1 cellular context compared by ENCODE assay signal in the genomic region with DNA sequence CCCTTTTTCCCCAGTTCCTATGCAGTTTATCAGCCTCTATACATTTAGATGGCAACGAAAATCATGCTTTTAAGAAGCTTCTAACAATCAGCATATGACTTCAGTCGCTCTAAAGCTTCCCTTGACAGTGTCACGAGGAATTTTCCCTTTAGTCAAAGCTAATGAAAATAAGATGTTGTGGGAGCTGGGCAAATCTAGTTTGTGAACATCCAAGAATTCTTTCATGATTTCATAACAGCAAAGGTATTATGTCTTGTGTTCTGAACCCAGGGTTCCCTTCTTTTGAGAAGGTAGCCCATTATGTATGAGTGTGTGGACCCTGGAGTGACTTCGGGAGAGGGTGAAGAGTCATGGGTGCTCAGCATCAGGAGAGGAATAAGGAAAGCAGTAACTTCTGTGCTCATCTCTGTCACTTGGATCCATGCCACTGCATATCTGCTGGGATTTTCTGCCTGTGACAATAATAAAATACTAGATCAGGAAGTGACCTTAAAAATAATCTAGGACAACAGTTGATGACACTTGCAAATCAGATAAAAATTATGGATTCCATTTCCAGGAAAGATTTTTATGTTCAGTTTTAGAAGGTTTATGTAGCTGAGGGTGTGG.
A peak's percentile ranks its signal among the peaks of the same experiment; 100 is the strongest.
TF ChIP-seq lines count a peak whose summit lies in the region.

No MANE protein-coding gene starts in this region.

TF ChIP-seq in SK-N-SH, 30 proteins besides CTCF, POLR2A, EP300 and RAD21:
- TF ChIP-seq TCF12 (IDR thresholded peaks at IDR 0.05), result peak; percentile 57
- TF ChIP-seq, protein P1, sequence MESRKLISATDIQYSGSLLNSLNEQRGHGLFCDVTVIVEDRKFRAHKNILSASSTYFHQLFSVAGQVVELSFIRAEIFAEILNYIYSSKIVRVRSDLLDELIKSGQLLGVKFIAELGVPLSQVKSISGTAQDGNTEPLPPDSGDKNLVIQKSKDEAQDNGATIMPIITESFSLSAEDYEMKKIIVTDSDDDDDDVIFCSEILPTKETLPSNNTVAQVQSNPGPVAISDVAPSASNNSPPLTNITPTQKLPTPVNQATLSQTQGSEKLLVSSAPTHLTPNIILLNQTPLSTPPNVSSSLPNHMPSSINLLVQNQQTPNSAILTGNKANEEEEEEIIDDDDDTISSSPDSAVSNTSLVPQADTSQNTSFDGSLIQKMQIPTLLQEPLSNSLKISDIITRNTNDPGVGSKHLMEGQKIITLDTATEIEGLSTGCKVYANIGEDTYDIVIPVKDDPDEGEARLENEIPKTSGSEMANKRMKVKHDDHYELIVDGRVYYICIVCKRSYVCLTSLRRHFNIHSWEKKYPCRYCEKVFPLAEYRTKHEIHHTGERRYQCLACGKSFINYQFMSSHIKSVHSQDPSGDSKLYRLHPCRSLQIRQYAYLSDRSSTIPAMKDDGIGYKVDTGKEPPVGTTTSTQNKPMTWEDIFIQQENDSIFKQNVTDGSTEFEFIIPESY (IDR thresholded peaks at IDR 0.05; ENCODE audit: borderline replicate concordance, low read depth), result no peak
